In genomic region chr4:109658871-109659410, GRCh38 we compare ENCODE assay signal across 14 cellular contexts. TPM values are rescaled to one million over a fixed set of nuclear protein-coding genes. Genes with fewer than 3 reads are reported as not detected.
DNase-seq lines count a peak whose midpoint lies in the region; ATAC-seq and TF ChIP-seq lines count a peak whose summit lies in the region.
"Had no signal": no experiment of that assay in that cellular context is flagged by ENCODE, and none has a peak within 500 bp of the region (broad histone marks: within the 10 kb centered on the region; RNA-seq: fewer than 3 reads in every experiment).

No MANE protein-coding gene starts in this region.

- no peak for ATAC-seq in RWPE2 (ENCODE audit: low read depth)
- ATAC-seq: right cardiac atrium had no signal

- H4K20me1 ChIP-seq in MM.1S (ENCODE audit: insufficient read depth, low read length), result no peaks in the 10 kb centered on the region

- no peaks in the 10 kb centered on the region for H3K9me2 ChIP-seq in MM.1S (replicated peaks; ENCODE audit: insufficient read depth, low read length)

- H3K27me3 ChIP-seq in RWPE2 (ENCODE audit: insufficient read depth, poor library complexity, severe bottlenecking) (no peaks in the 10 kb centered on the region), MM.1S (replicated peaks; ENCODE audit: insufficient read depth, low read length) (no peaks in the 10 kb centered on the region), stomach (no peaks in the 10 kb centered on the region)

- intact Hi-C loops in stomach (cut with DNase I; ENCODE audit: low total_unique reads), result no loop called here

- 60 to 78% (median 65%) methylated on average over 6 of the region's 6 CpGs for WGBS in stomach, 5 donors

- H3K4me1 ChIP-seq in RWPE2 (ENCODE audit: insufficient read depth, poor library complexity, severe bottlenecking) (no peaks in the 10 kb centered on the region), MM.1S (ENCODE audit: low read length) (no peaks in the 10 kb centered on the region), stomach (no peaks in the 10 kb centered on the region)

- H3K27ac ChIP-seq in RWPE2 (ENCODE audit: poor library complexity, severe bottlenecking) (no peak overlapping the region), MM.1S (ENCODE audit: low read length) (no peak overlapping the region), stomach (no peak overlapping the region)
- H3K27ac ChIP-seq: KMS-11 had no signal

- no peaks in the 10 kb centered on the region for H3F3A ChIP-seq in MM.1S (ENCODE audit: insufficient read depth, low read length)

- TF ChIP-seq CTCF in RWPE2 (IDR thresholded peaks at IDR 0.05; ENCODE audit: poor library complexity, severe bottlenecking) (peak; percentile 38), MM.1S (IDR thresholded peaks at IDR 0.05; ENCODE audit: low read length) (no peak), stomach (IDR thresholded peaks at IDR 0.05) (no peak)

- no peak overlapping the region for H3K4me2 ChIP-seq in MM.1S (ENCODE audit: low read depth, low read length)
- H3K4me2 ChIP-seq: KMS-11 had no signal

- TF ChIP-seq EP300 in stomach (IDR thresholded peaks at IDR 0.05), result no peak

- H3K9me3 ChIP-seq in RWPE2 (ENCODE audit: severe bottlenecking), result no peaks in the 10 kb centered on the region
- H3K9me3 ChIP-seq in MM.1S (replicated peaks; ENCODE audit: insufficient read depth, low read length), result no peaks in the 10 kb centered on the region
- no peaks in the 10 kb centered on the region for H3K9me3 ChIP-seq in stomach

- H3K36me3 ChIP-seq in RWPE2 (ENCODE audit: low read depth) (peaks cover 3% of the 10 kb centered on the region; the same call in 1 of the 2 replicates), MM.1S (replicated peaks; ENCODE audit: insufficient read depth, low read length) (no peaks in the 10 kb centered on the region), stomach (peaks cover 0 to 6% (median 1%) of the 10 kb centered on the region in 4 donors)

- no peak for TF ChIP-seq POLR2A in stomach (IDR thresholded peaks at IDR 0.05)

- H3K4me3 ChIP-seq in RWPE2 (ENCODE audit: severe bottlenecking) (no peak overlapping the region), MM.1S (ENCODE audit: low read length) (no peak overlapping the region), stomach (no peak overlapping the region)

- H2AFZ ChIP-seq in MM.1S (ENCODE audit: low read length), result no peak overlapping the region

- no peak overlapping the region for H3K9ac ChIP-seq in MM.1S (ENCODE audit: low read length)
- H3K9ac ChIP-seq: KMS-11 had no signal

- DNase-seq in stimulated activated naive CD4-positive, alpha-beta T cell (lab: John Stamatoyannopoulos, UW), result peak in 4 of 6 experiments; percentile 7 to 49 (median 28)
- DNase-seq in stimulated activated naive CD4-positive, alpha-beta T cell treated with Interleukin-2 at 50 U/mL for 16 hours (lab: John Stamatoyannopoulos, UW), result no peak
- DNase-seq in RWPE2 (ENCODE audit: low spot score) (no peak), fibroblast of peridontal ligament (ENCODE audit: extremely low read depth) (peak; percentile 25), CD1c-positive myeloid dendritic cell (ENCODE audit: extremely low spot score) (no peak), MM.1S (no peak), cortex of kidney (lab: John Stamatoyannopoulos, UW) (no peak), stomach (no peak)
- DNase-seq: activated CD4-positive, alpha-beta T cell treated with anti-CD3 and anti-CD28 coated beads for 1 hour; kidney; NCI-H187; right cardiac atrium; SW 1271 had no signal

- H3K79me2 ChIP-seq in MM.1S (ENCODE audit: low read length), result no peaks in the 10 kb centered on the region

RNA-seq across cellular contexts. Expression of gene CASP6, which starts 44.3 kb away (rescaled TPM):
- total RNA-seq in stomach, result 10 to 100 TPM in 4 of 5 donors, 1 to 10 TPM in 1; 2.3 to 68.9 (median 33.8) TPM
- polyA plus RNA-seq in stomach, result 10 to 100 TPM; 11.6 to 29.0 (median 22.8) TPM

Comparison
In these comparisons a context has a peak if more than half of its experiments do, and no peak if none do; other contexts are left out.
1. DNase-seq: peak in stimulated activated naive CD4-positive, alpha-beta T cell (4 of 6) and fibroblast of peridontal ligament (single experiment); none in stimulated activated naive CD4-positive, alpha-beta T cell treated with Interleukin-2 at 50 U/mL for 16 hours (single experiment), RWPE2 (single experiment), CD1c-positive myeloid dendritic cell (single experiment), MM.1S (single experiment), cortex of kidney (single experiment) and stomach (single experiment).